25 cellular contexts compared by ENCODE assay signal in genomic region chr5:127216906-127217675, GRCh38.
DNase-seq lines count a peak whose midpoint lies in the region; FAIRE-seq and TF ChIP-seq lines count a peak whose summit lies in the region.
"Had no signal": no experiment of that assay in that cellular context is flagged by ENCODE, and none has a peak within 500 bp of the region (broad histone marks: within the 10 kb centered on the region; RNA-seq: fewer than 3 reads in every experiment).

No MANE protein-coding gene starts in this region.

- no peaks in the 10 kb centered on the region for H3K36me3 Mint-ChIP-seq in endodermal cell (ENCODE audit: low read depth)
- no peaks in the 10 kb centered on the region for H3K36me3 Mint-ChIP-seq in neural crest cell (ENCODE audit: low read depth)

- no peak overlapping the region for H3K4me3 Mint-ChIP-seq in endodermal cell
- no peak overlapping the region for H3K4me3 Mint-ChIP-seq in neural crest cell
- H3K4me3 Mint-ChIP-seq: activated B cell treated with CpG ODN at 0.5 μM for 24 hours; activated CD8-positive, alpha-beta T cell treated with anti-CD3 and anti-CD28 coated beads for 36 hours; CD4-positive, alpha-beta T cell; HFFc6; T-helper 17 cell had no signal

- CTCF ChIA-PET in GM10248 (lab: Yijun Ruan, JAX) = no interaction called here

- no peaks in the 10 kb centered on the region for H3K9me3 ChIP-seq in endodermal cell (ENCODE audit: control insufficient read depth, low read length)
- H3K9me3 ChIP-seq: SJSA1 had no signal

- H3K27me3 Mint-ChIP-seq in endodermal cell (ENCODE audit: insufficient read depth) = peaks cover 2% of the 10 kb centered on the region
- H3K27me3 Mint-ChIP-seq in neural crest cell (ENCODE audit: low read depth) = no peaks in the 10 kb centered on the region

- TF ChIP-seq CTCF in endodermal cell (conservative IDR thresholded peaks at IDR 0.05) (peak; percentile 63), neural crest cell (conservative IDR thresholded peaks at IDR 0.05) (peak; percentile 22), GM10248 (IDR thresholded peaks at IDR 0.05; ENCODE audit: control extremely low read depth, extremely low read depth, low read depth, missing control alignments) (no peak)

- no peak for FAIRE-seq in RCC 7860 (lab: Jason Lieb, UNC)
- FAIRE-seq: endometrium, keratinocyte had no signal

- intact Hi-C loops in posterior cingulate gyrus (cut with DNase I) = no loop called here

- H3K9ac ChIP-seq in endodermal cell (ENCODE audit: extremely low read depth, low read length, poor library complexity, severe bottlenecking) = no peak overlapping the region

- H3K4me1 Mint-ChIP-seq in endodermal cell = peaks cover 11% of the 10 kb centered on the region
- no peaks in the 10 kb centered on the region for H3K4me1 Mint-ChIP-seq in neural crest cell
- H3K4me1 Mint-ChIP-seq: activated B cell treated with CpG ODN at 0.5 μM for 24 hours, T-helper 17 cell had no signal

- WGBS in endodermal cell (ENCODE audit: insufficient coverage in 1 of 2, insufficient read length in 1 of 2), 2 experiments = 94 to 96% methylated on average over 3 of the region's 3 CpGs

- H3K36me3 ChIP-seq in endodermal cell (ENCODE audit: control insufficient read depth, insufficient read depth, low read length) = no peaks in the 10 kb centered on the region
- H3K36me3 ChIP-seq: SJSA1 had no signal

- H3K27ac Mint-ChIP-seq in endodermal cell (no peak overlapping the region), neural crest cell (ENCODE audit: unreplicated experiment) (no peak overlapping the region)
- H3K27ac Mint-ChIP-seq: activated B cell treated with CpG ODN at 0.5 μM for 24 hours; activated CD8-positive, alpha-beta T cell treated with anti-CD3 and anti-CD28 coated beads for 36 hours; CD4-positive, alpha-beta T cell; HFFc6; T-helper 17 cell had no signal

- no peak overlapping the region for H3K27ac ChIP-seq in endodermal cell (ENCODE audit: low read depth, low read length)
- H3K27ac ChIP-seq: HL-60, SJSA1 had no signal

- H3K9me3 Mint-ChIP-seq in endodermal cell = peaks cover 6% of the 10 kb centered on the region
- H3K9me3 Mint-ChIP-seq in neural crest cell = peaks cover 5% of the 10 kb centered on the region
- H3K9me3 Mint-ChIP-seq: activated CD8-positive, alpha-beta T cell treated with anti-CD3 and anti-CD28 coated beads for 36 hours; HFFc6 had no signal

- no peaks in the 10 kb centered on the region for H3K27me3 ChIP-seq in endodermal cell (ENCODE audit: control insufficient read depth, insufficient read depth, low read length, poor library complexity, severe bottlenecking)

- no peak overlapping the region for H3K4me3 ChIP-seq in endodermal cell (ENCODE audit: low read length)
- H3K4me3 ChIP-seq: SJSA1 had no signal

- POLR2A ChIA-PET in GM10248 (lab: Yijun Ruan, JAX) = no interaction called here

- DNase-seq in ELR (ENCODE audit: low read depth) (peak; percentile 24), RCC 7860 (ENCODE audit: low spot score) (peak; percentile 29), endodermal cell (peak; percentile 55), neural crest cell (ENCODE audit: low read depth, low spot score) (no peak), GM10248 (ENCODE audit: extremely low spot score) (no peak), NCI-H187 treated with DMSO at 0.1 percent for 48 hours (lab: John Stamatoyannopoulos, UW) (no peak), posterior cingulate gyrus (no peak)
- DNase-seq: activated B cell treated with CpG ODN at 0.5 μM for 24 hours; activated CD8-positive, alpha-beta T cell treated with anti-CD3 and anti-CD28 coated beads for 36 hours; activated naive CD4-positive, alpha-beta T cell treated with Interleukin-2 at 50 U/mL for 16 hours; activated T-cell treated with anti-CD3 and anti-CD28 coated beads, Interleukin-2, amount 50 U/mL, for 1 hour; aorta; CD4-positive, alpha-beta T cell; DMS79; HFFc6; mesenchymal stem cell; NCI-H1048; NCI-H2029 treated with DMSO at 0.1 percent for 48 hours; NCI-H524; substantia nigra; T-helper 17 cell had no signal

- peaks cover 5% of the 10 kb centered on the region for H3K4me1 ChIP-seq in endodermal cell (ENCODE audit: control insufficient read depth, insufficient read depth, low read length)
- H3K4me1 ChIP-seq: SJSA1 had no signal

Comparison
In these comparisons a context has a peak if more than half of its experiments do, and no peak if none do; other contexts are left out.
1. DNase-seq: peak in ELR (single experiment), RCC 7860 (single experiment) and endodermal cell (single experiment); none in neural crest cell (single experiment), GM10248 (single experiment), NCI-H187 treated with DMSO at 0.1 percent for 48 hours (single experiment) and posterior cingulate gyrus (0 of 10).